ENCODE assay signal across 11 cellular contexts in the genomic region with DNA sequence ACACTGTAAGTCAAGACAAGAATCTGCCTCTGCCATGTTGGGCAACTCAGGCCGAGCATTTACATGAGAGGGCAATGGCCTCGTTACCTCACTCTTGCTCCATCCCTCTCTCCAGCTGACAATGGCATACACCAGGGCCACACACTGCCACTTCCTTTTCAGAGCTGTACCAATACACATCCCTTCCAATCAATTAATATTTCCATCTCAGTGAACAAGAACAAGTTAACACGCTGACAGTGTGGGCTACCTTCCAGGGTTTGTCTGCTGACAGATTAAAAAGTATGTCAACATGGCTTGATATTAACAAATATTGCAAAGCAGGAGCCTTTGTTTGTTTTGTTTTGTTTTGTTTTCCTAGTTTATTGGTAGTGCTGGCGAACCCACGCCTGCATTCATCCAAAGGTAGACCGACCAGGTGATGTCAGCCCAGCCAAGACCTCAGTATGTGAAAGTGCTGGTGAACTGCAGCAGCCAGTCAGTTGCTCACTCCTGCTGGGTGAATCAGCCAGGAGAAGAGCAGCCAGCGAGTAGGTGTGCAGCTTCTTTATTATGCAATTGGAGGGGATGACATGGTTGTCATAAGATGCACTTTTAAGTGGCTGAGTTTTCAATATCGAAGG.
DNase-seq lines count a peak whose midpoint lies in the region; FAIRE-seq and TF ChIP-seq lines count a peak whose summit lies in the region.
"Had no signal": no experiment of that assay in that cellular context is flagged by ENCODE, and none has a peak within 500 bp of the region (broad histone marks: within the 10 kb centered on the region; RNA-seq: fewer than 3 reads in every experiment).

No MANE protein-coding gene starts in this region.

- H3K4me1 ChIP-seq in keratinocyte (ENCODE audit: control insufficient read depth, extremely low read depth, insufficient read depth, low read length): peaks cover 22% of the 10 kb centered on the region
- H3K4me1 ChIP-seq in tibial artery: no peaks in the 10 kb centered on the region

- no peaks in the 10 kb centered on the region for H3K36me3 Mint-ChIP-seq in immature natural killer cell

- peak overlapping the region; percentile 30 for H3K9ac ChIP-seq in keratinocyte (ENCODE audit: control insufficient read depth, extremely low read depth, insufficient read depth, low read length)

- H3K4me3 Mint-ChIP-seq in immature natural killer cell: no peak overlapping the region

- intact Hi-C loops in tibial artery (cut with DNase I; ENCODE audit: low total_unique reads): no loop called here

- H3K36me3 ChIP-seq in keratinocyte (ENCODE audit: control insufficient read depth in 2 of 2, extremely low read depth in 1 of 2, insufficient read depth in 2 of 2, low read length in 2 of 2) (no peaks in the 10 kb centered on the region), tibial artery (no peaks in the 10 kb centered on the region)
- H3K36me3 ChIP-seq: esophagus squamous epithelium had no signal

- FAIRE-seq in keratinocyte (lab: Jason Lieb, UNC): peak; percentile 84

- dilution Hi-C loops in keratinocyte (cut with MboI; ENCODE audit: extremely low pct_ligation_motif_present, low sequenced_read_pairs): no loop called here

- no peaks in the 10 kb centered on the region for H3K4me1 Mint-ChIP-seq in immature natural killer cell

- H3K9me1 ChIP-seq in keratinocyte (ENCODE audit: control insufficient read depth, extremely low read depth, insufficient read depth, low read length): no peaks in the 10 kb centered on the region

- peak overlapping the region; percentile 4 for H2AFZ ChIP-seq in keratinocyte (ENCODE audit: control insufficient read depth, low read length)

- no peak for TF ChIP-seq CTCF in C4-2B (conservative IDR thresholded peaks at IDR 0.05)
- no peak for TF ChIP-seq CTCF in keratinocyte (optimal IDR thresholded peaks at IDR 0.05 in 1 of 3, IDR thresholded peaks at IDR 0.05 in 1 of 3, conservative IDR thresholded peaks at IDR 0.05 in 1 of 3; ENCODE audit: extremely low read depth in 1 of 3, insufficient read depth in 2 of 3, low read length in 3 of 3)
- no peak for TF ChIP-seq CTCF in GM10266 (IDR thresholded peaks at IDR 0.05; ENCODE audit: control insufficient read depth, insufficient read depth, low read depth, missing control alignments)
- TF ChIP-seq CTCF in tibial artery (IDR thresholded peaks at IDR 0.05): no peak

- H3K27me3 ChIP-seq in keratinocyte (ENCODE audit: control insufficient read depth, extremely low read depth, insufficient read depth, low read length): no peaks in the 10 kb centered on the region
- no peaks in the 10 kb centered on the region for H3K27me3 ChIP-seq in tibial artery
- H3K27me3 ChIP-seq: esophagus squamous epithelium had no signal

- no peaks in the 10 kb centered on the region for H4K20me1 ChIP-seq in keratinocyte (ENCODE audit: control insufficient read depth, extremely low read depth, insufficient read depth, low read length)

- peak overlapping the region; percentile 55 for H3K4me2 ChIP-seq in keratinocyte (ENCODE audit: control insufficient read depth, extremely low read depth, insufficient read depth, low read depth, low read length)
- H3K4me2 ChIP-seq: smooth muscle cell had no signal

- H3K27ac ChIP-seq in C4-2B: peak overlapping the region; percentile 59
- H3K27ac ChIP-seq in keratinocyte (ENCODE audit: control insufficient read depth, insufficient read depth, low read length): peak overlapping the region; percentile 73
- H3K27ac ChIP-seq in tibial artery: no peak overlapping the region
- H3K27ac ChIP-seq: esophagus squamous epithelium had no signal

- no peaks in the 10 kb centered on the region for H3K9me3 Mint-ChIP-seq in immature natural killer cell

- H3K27me3 Mint-ChIP-seq in immature natural killer cell (ENCODE audit: low read depth in 3 of 3): peaks cover 0 to 3% (median 2%) of the 10 kb centered on the region in 3 donors

- no peak overlapping the region for H3K4me3 ChIP-seq in keratinocyte (ENCODE audit: control insufficient read depth in 2 of 3, extremely low read depth in 1 of 3, insufficient read depth in 2 of 3, low read depth in 1 of 3, low read length in 3 of 3)
- no peak overlapping the region for H3K4me3 ChIP-seq in tibial artery
- H3K4me3 ChIP-seq: esophagus squamous epithelium, smooth muscle cell had no signal

- TF ChIP-seq POLR2A in erythroblast (IDR thresholded peaks at IDR 0.05; ENCODE audit: low read length): no peak

- peak; percentile 21 for DNase-seq in HuH-7 (ENCODE audit: low spot score)
- peak; percentile 46 for DNase-seq in SKM-1 (lab: John Stamatoyannopoulos, UW; ENCODE audit: unreplicated experiment)
- peak; percentile 46 for DNase-seq in keratinocyte (ENCODE audit: low read depth, low spot score)
- DNase-seq in GM10266 (ENCODE audit: extremely low spot score): no peak
- DNase-seq in immature natural killer cell: no peak
- no peak for DNase-seq in erythroblast (lab: John Stamatoyannopoulos, UW)
- no peak for DNase-seq in tibial artery
- DNase-seq: EL, esophagus squamous epithelium had no signal

- H3K79me2 ChIP-seq in keratinocyte (ENCODE audit: control insufficient read depth, insufficient read depth, low read length): no peaks in the 10 kb centered on the region

- H3K9me3 ChIP-seq in keratinocyte (ENCODE audit: control insufficient read depth, low read depth, low read length) (no peaks in the 10 kb centered on the region), tibial artery (no peaks in the 10 kb centered on the region)
- H3K9me3 ChIP-seq: esophagus squamous epithelium had no signal

- no peak overlapping the region for H3K27ac Mint-ChIP-seq in immature natural killer cell

Comparison
In these comparisons a context has a peak if more than half of its experiments do, and no peak if none do; other contexts are left out.
1. H3K27ac ChIP-seq: peak in C4-2B (single experiment) and keratinocyte (single experiment); none in tibial artery (0 of 2).
2. DNase-seq: peak in HuH-7 (single experiment), SKM-1 (single experiment) and keratinocyte (single experiment); none in GM10266 (single experiment), immature natural killer cell (0 of 3), erythroblast (0 of 2) and tibial artery (0 of 2).